Comparison of ENCODE assay signal across 8 cellular contexts in genomic region chr15:31263751-31264533, GRCh38.
DNase-seq lines count a peak whose midpoint lies in the region; ATAC-seq lines count a peak whose summit lies in the region.

No MANE protein-coding gene starts in this region.

- peak overlapping the region; percentile 73 for H3K9ac ChIP-seq in mucosa of stomach (ENCODE audit: low read length)

- H3K27me3 ChIP-seq in mucosa of stomach (ENCODE audit: control insufficient read depth, insufficient read depth, low read length), result no peaks in the 10 kb centered on the region

- no peaks in the 10 kb centered on the region for H3K9me3 ChIP-seq in mucosa of stomach (ENCODE audit: control insufficient read depth, low read length)

- H3K36me3 ChIP-seq in mucosa of stomach (ENCODE audit: control insufficient read depth, insufficient read depth, low read length), result no peaks in the 10 kb centered on the region

- H3K27ac ChIP-seq in caudate nucleus (ENCODE audit: low read depth, low read length), result peak overlapping the region; percentile 50

- no peak overlapping the region for H3K4me3 ChIP-seq in mucosa of stomach (ENCODE audit: low read length)

- ATAC-seq in GM18907 (IDR thresholded peaks at IDR 0.05; ENCODE audit: unreplicated experiment) (peak; percentile 41), GM21723 (IDR thresholded peaks at IDR 0.05; ENCODE audit: unreplicated experiment) (no peak)

- H3K4me1 ChIP-seq in mucosa of stomach (ENCODE audit: control insufficient read depth, insufficient read depth, low read length), result peaks cover 54% of the 10 kb centered on the region

- DNase-seq in NCI-H1092 (lab: John Stamatoyannopoulos, UW), result peak; percentile 64
- peak; percentile 36 to 73 (median 60) for DNase-seq in activated CD4-positive, CD25-positive, alpha-beta regulatory T cell (lab: John Stamatoyannopoulos, UW)
- peak in 25 of 61 donors; percentile 20 to 73 (median 42) for DNase-seq in caudate nucleus (lab: John Stamatoyannopoulos, UW)
- DNase-seq in stimulated activated CD8-positive, alpha-beta memory T cell treated with anti-CD3 and anti-CD28 coated beads, Interleukin-4, amount 100 ng/mL, for 48 hours, result peak; percentile 82
- no peak for DNase-seq in EL
